Comparison of ENCODE assay signal across 2 cellular contexts in genomic region chr12:51921017-51921725, GRCh38.
TF ChIP-seq lines count a peak whose summit lies in the region.

No MANE protein-coding gene starts in this region.

TF ChIP-seq in SK-N-SH, 30 proteins besides CTCF, POLR2A, EP300 and RAD21:
- no peak for TF ChIP-seq NFIC (IDR thresholded peaks at IDR 0.05; ENCODE audit: borderline replicate concordance)
- no peak for TF ChIP-seq EZH2phosphoT487 (IDR thresholded peaks at IDR 0.05; ENCODE audit: borderline replicate concordance, low read depth)
- no peak for TF ChIP-seq RFX5 (IDR thresholded peaks at IDR 0.05; ENCODE audit: low read length)
- TF ChIP-seq USF1 (IDR thresholded peaks at IDR 0.05; ENCODE audit: borderline replicate concordance, low read depth) = no peak
- TF ChIP-seq ELF1 (IDR thresholded peaks at IDR 0.05) = no peak
- TF ChIP-seq GATA2 (CRISPR knock-in tag; IDR thresholded peaks at IDR 0.05) = no peak
- TF ChIP-seq YY1 (IDR thresholded peaks at IDR 0.05; ENCODE audit: low read depth) = no peak
- no peak for TF ChIP-seq MXI1 (IDR thresholded peaks at IDR 0.05; ENCODE audit: low read depth, low read length)
- no peak for TF ChIP-seq RCOR1 (IDR thresholded peaks at IDR 0.05; ENCODE audit: low read length)
- TF ChIP-seq TAF1 (IDR thresholded peaks at IDR 0.05; ENCODE audit: borderline replicate concordance, low read depth, low read length) = no peak
- TF ChIP-seq TCF12 (IDR thresholded peaks at IDR 0.05) = no peak
- TF ChIP-seq ZBTB33 (IDR thresholded peaks at IDR 0.05; ENCODE audit: borderline replicate concordance, low read depth) = no peak
- TF ChIP-seq JUND (IDR thresholded peaks at IDR 0.05) = no peak
- TF ChIP-seq MEF2A (IDR thresholded peaks at IDR 0.05; ENCODE audit: borderline replicate concordance, low read depth) = no peak
- TF ChIP-seq GABPA (IDR thresholded peaks at IDR 0.05; ENCODE audit: low read depth) = no peak
- TF ChIP-seq SIN3A (IDR thresholded peaks at IDR 0.05; ENCODE audit: borderline replicate concordance, low read depth, low read length) = no peak
- no peak for TF ChIP-seq REST (IDR thresholded peaks at IDR 0.05; ENCODE audit: low read depth, low read length)
- TF ChIP-seq POLR2AphosphoS5 (IDR thresholded peaks at IDR 0.05; ENCODE audit: low read depth, low read length) = no peak
- no peak for TF ChIP-seq FOSL2 (IDR thresholded peaks at IDR 0.05; ENCODE audit: borderline replicate concordance, low read depth)
- no peak for TF ChIP-seq USF2 (IDR thresholded peaks at IDR 0.05; ENCODE audit: borderline replicate concordance, low read depth, low read length)

TF ChIP-seq in SK-N-SH treated with all-trans-retinoic acid at 6 μM for 48 hours, 23 proteins besides CTCF, POLR2A, EP300 and RAD21:
- TF ChIP-seq ZFP30 (CRISPR knock-in tag; IDR thresholded peaks at IDR 0.05) (no peak), TCF4 (CRISPR knock-in tag; IDR thresholded peaks at IDR 0.05; ENCODE audit: borderline replicate concordance) (no peak), BACH2 (CRISPR knock-in tag; IDR thresholded peaks at IDR 0.05; ENCODE audit: borderline replicate concordance) (no peak), POU6F1 (CRISPR knock-in tag; IDR thresholded peaks at IDR 0.05; ENCODE audit: borderline replicate concordance, low read depth) (no peak), GLIS3 (CRISPR knock-in tag; IDR thresholded peaks at IDR 0.05) (no peak), ESRRG (CRISPR knock-in tag; IDR thresholded peaks at IDR 0.05) (no peak), ZNF565 (CRISPR knock-in tag; conservative IDR thresholded peaks at IDR 0.05; ENCODE audit: low read depth) (no peak), ARNTL (CRISPR knock-in tag; IDR thresholded peaks at IDR 0.05; ENCODE audit: borderline replicate concordance, low read depth) (no peak), ISL1 (CRISPR knock-in tag; IDR thresholded peaks at IDR 0.05) (no peak)
